In genomic region chr16:11182381-11182780, GRCh38 we compare ENCODE assay signal across 13 cellular contexts.
DNase-seq lines count a peak whose midpoint lies in the region; ATAC-seq and TF ChIP-seq lines count a peak whose summit lies in the region.
"Had no signal": no experiment of that assay in that cellular context is flagged by ENCODE, and none has a peak within 500 bp of the region (broad histone marks: within the 10 kb centered on the region; RNA-seq: fewer than 3 reads in every experiment).

No MANE protein-coding gene starts in this region.

- no peaks in the 10 kb centered on the region for H4K20me1 ChIP-seq in DND-41 (ENCODE audit: insufficient read depth, low read length)
- H4K20me1 ChIP-seq in osteoblast (ENCODE audit: insufficient read depth, low read length) = peaks cover 2% of the 10 kb centered on the region

- no peak overlapping the region for H3K4me2 ChIP-seq in DND-41 (ENCODE audit: insufficient read depth, low read length)
- no peak overlapping the region for H3K4me2 ChIP-seq in osteoblast (ENCODE audit: insufficient read depth, low read length)

- no peaks in the 10 kb centered on the region for H3K9me3 Mint-ChIP-seq in activated naive CD8-positive, alpha-beta T cell treated with anti-CD3 and anti-CD28 coated beads, Interleukin-2, amount 50 U/mL, for 24 hours
- H3K9me3 Mint-ChIP-seq in stimulated activated effector memory CD8-positive, alpha-beta T cell treated with anti-CD3 and anti-CD28 coated beads, Interleukin-12 subunit alpha, Interleukin-12 subunit beta, amount 100 ng/mL, for 72 hours = no peaks in the 10 kb centered on the region

- H3K27ac Mint-ChIP-seq in activated naive CD8-positive, alpha-beta T cell treated with anti-CD3 and anti-CD28 coated beads, Interleukin-2, amount 50 U/mL, for 24 hours = peak overlapping the region; percentile 88
- peak overlapping the region; percentile 88 for H3K27ac Mint-ChIP-seq in stimulated activated effector memory CD8-positive, alpha-beta T cell treated with anti-CD3 and anti-CD28 coated beads, Interleukin-12 subunit alpha, Interleukin-12 subunit beta, amount 100 ng/mL, for 72 hours

- no peak for ATAC-seq in DND-41 (ENCODE audit: insufficient read depth, low read depth)
- ATAC-seq in activated naive CD8-positive, alpha-beta T cell treated with anti-CD3 and anti-CD28 coated beads, Interleukin-2, amount 50 U/mL, for 24 hours = no peak
- ATAC-seq in stimulated activated effector memory CD8-positive, alpha-beta T cell treated with anti-CD3 and anti-CD28 coated beads, Interleukin-12 subunit alpha, Interleukin-12 subunit beta, amount 100 ng/mL, for 72 hours = no peak
- no peak for ATAC-seq in GM21717 (IDR thresholded peaks at IDR 0.05; ENCODE audit: unreplicated experiment)

- no peak overlapping the region for H3K9ac ChIP-seq in DND-41 (ENCODE audit: low read depth, low read length)

- peaks cover 17% of the 10 kb centered on the region for H3K36me3 Mint-ChIP-seq in activated naive CD8-positive, alpha-beta T cell treated with anti-CD3 and anti-CD28 coated beads, Interleukin-2, amount 50 U/mL, for 24 hours (ENCODE audit: low read depth)
- peaks cover 7% of the 10 kb centered on the region for H3K36me3 Mint-ChIP-seq in stimulated activated effector memory CD8-positive, alpha-beta T cell treated with anti-CD3 and anti-CD28 coated beads, Interleukin-12 subunit alpha, Interleukin-12 subunit beta, amount 100 ng/mL, for 72 hours

- no peaks in the 10 kb centered on the region for H3K27me3 Mint-ChIP-seq in activated naive CD8-positive, alpha-beta T cell treated with anti-CD3 and anti-CD28 coated beads, Interleukin-2, amount 50 U/mL, for 24 hours

- H3K9me3 ChIP-seq in DND-41 (ENCODE audit: insufficient read depth, low read length, severe bottlenecking) = no peaks in the 10 kb centered on the region
- H3K9me3 ChIP-seq in osteoblast (ENCODE audit: low read depth, low read length) = no peaks in the 10 kb centered on the region
- H3K9me3 ChIP-seq: transverse colon had no signal

- H2AFZ ChIP-seq in DND-41 (ENCODE audit: low read depth, low read length) = no peak overlapping the region
- H2AFZ ChIP-seq in osteoblast (ENCODE audit: low read length) = no peak overlapping the region

- H3K4me3 Mint-ChIP-seq in activated naive CD8-positive, alpha-beta T cell treated with anti-CD3 and anti-CD28 coated beads, Interleukin-2, amount 50 U/mL, for 24 hours = no peak overlapping the region
- peak overlapping the region; percentile 70 for H3K4me3 Mint-ChIP-seq in stimulated activated effector memory CD8-positive, alpha-beta T cell treated with anti-CD3 and anti-CD28 coated beads, Interleukin-12 subunit alpha, Interleukin-12 subunit beta, amount 100 ng/mL, for 72 hours

- H3K27ac ChIP-seq in DND-41 (ENCODE audit: low read length) = peak overlapping the region; percentile 62
- H3K27ac ChIP-seq in osteoblast (ENCODE audit: low read depth, low read length) = no peak overlapping the region
- H3K27ac ChIP-seq: transverse colon had no signal

- H3K4me1 ChIP-seq in DND-41 (ENCODE audit: insufficient read depth, low read length) = peaks cover 20% of the 10 kb centered on the region
- H3K4me1 ChIP-seq in osteoblast (ENCODE audit: insufficient read depth, low read length) = no peaks in the 10 kb centered on the region
- H3K4me1 ChIP-seq: transverse colon had no signal

- no peak overlapping the region for H3K4me3 ChIP-seq in DND-41 (ENCODE audit: low read depth in 1 of 2, low read length in 2 of 2)
- no peak overlapping the region for H3K4me3 ChIP-seq in H7 (ENCODE audit: insufficient read depth, low read depth, low read length)
- H3K4me3 ChIP-seq in osteoblast (ENCODE audit: insufficient read depth, low read length) = no peak overlapping the region
- H3K4me3 ChIP-seq: transverse colon had no signal

- no peaks in the 10 kb centered on the region for H3K79me2 ChIP-seq in DND-41 (ENCODE audit: insufficient read depth, low read length)
- H3K79me2 ChIP-seq in osteoblast (ENCODE audit: insufficient read depth, low read length) = no peaks in the 10 kb centered on the region

- TF ChIP-seq CTCF in DND-41 (IDR thresholded peaks at IDR 0.05; ENCODE audit: borderline replicate concordance, extremely low read depth, low read length, poor library complexity, severe bottlenecking) (no peak), osteoblast (IDR thresholded peaks at IDR 0.05; ENCODE audit: extremely low read depth, low read depth, low read length) (no peak)

- H3K27me3 ChIP-seq in DND-41 (ENCODE audit: insufficient read depth, low read length, poor library complexity) = no peaks in the 10 kb centered on the region
- H3K27me3 ChIP-seq in H7 (ENCODE audit: control insufficient read depth, insufficient read depth, low read length) = no peaks in the 10 kb centered on the region
- no peaks in the 10 kb centered on the region for H3K27me3 ChIP-seq in osteoblast (ENCODE audit: insufficient read depth, low read length)
- H3K27me3 ChIP-seq: transverse colon had no signal

- H3K36me3 ChIP-seq in DND-41 (ENCODE audit: insufficient read depth, low read length) = peaks cover 38% of the 10 kb centered on the region
- no peaks in the 10 kb centered on the region for H3K36me3 ChIP-seq in H7 (replicated peaks; ENCODE audit: control insufficient read depth, insufficient read depth, low read length)
- no peaks in the 10 kb centered on the region for H3K36me3 ChIP-seq in osteoblast (ENCODE audit: insufficient read depth, low read length)

- DNase-seq in DND-41 = no peak
- DNase-seq in H7 = peak; percentile 79
- no peak for DNase-seq in activated naive CD8-positive, alpha-beta T cell treated with anti-CD3 and anti-CD28 coated beads, Interleukin-2, amount 50 U/mL, for 24 hours
- no peak for DNase-seq in stimulated activated effector memory CD8-positive, alpha-beta T cell treated with anti-CD3 and anti-CD28 coated beads, Interleukin-12 subunit alpha, Interleukin-12 subunit beta, amount 100 ng/mL, for 72 hours (ENCODE audit: low spot score in 2 of 2)
- DNase-seq in osteoblast (ENCODE audit: insufficient read length, low spot score, missing footprints) = no peak
- no peak for DNase-seq in DMS 273 (lab: John Stamatoyannopoulos, UW; ENCODE audit: unreplicated experiment)
- DNase-seq: activated CD4-positive, alpha-beta T cell treated with anti-CD3 and anti-CD28 coated beads for 1 hour; activated naive CD4-positive, alpha-beta T cell treated with anti-CD3 and anti-CD28 coated beads, Interleukin-2, amount 50 U/mL, for 16 hours; glutamatergic neuron; HCEC 1CT; NCI-H510A treated with DMSO at 0.1 percent for 48 hours had no signal

- peaks cover 68% of the 10 kb centered on the region for H3K4me1 Mint-ChIP-seq in activated naive CD8-positive, alpha-beta T cell treated with anti-CD3 and anti-CD28 coated beads, Interleukin-2, amount 50 U/mL, for 24 hours
- H3K4me1 Mint-ChIP-seq in stimulated activated effector memory CD8-positive, alpha-beta T cell treated with anti-CD3 and anti-CD28 coated beads, Interleukin-12 subunit alpha, Interleukin-12 subunit beta, amount 100 ng/mL, for 72 hours = peaks cover 39% of the 10 kb centered on the region
